In the genomic region with DNA sequence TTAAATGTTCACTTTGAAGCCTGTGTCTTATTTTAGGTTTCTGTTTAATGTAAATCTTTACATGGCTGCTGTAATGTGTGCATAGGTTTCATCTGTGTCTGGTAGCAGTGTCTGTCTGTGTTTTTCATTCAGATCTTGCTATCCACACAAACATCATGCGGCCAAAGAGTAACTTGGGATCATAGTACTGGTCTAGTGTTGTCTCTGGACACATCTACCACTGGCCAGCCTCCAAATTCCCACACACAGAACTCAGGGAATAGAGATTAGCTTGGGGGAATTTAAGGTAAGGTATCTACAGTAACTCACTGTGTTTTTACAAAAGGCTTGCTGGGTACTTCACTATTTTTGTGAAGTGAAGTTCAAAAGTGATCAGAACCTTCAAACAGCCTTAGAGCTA, we compare ENCODE assay signal across 2 cellular contexts.
A peak's percentile ranks its signal among the peaks of the same experiment; 100 is the strongest.
TF ChIP-seq lines count a peak whose summit lies in the region.

No MANE protein-coding gene starts in this region.

TF ChIP-seq in A549, 52 proteins besides CTCF, POLR2A, EP300 and RAD21:
- TF ChIP-seq BHLHE40 (IDR thresholded peaks at IDR 0.05; ENCODE audit: low read depth, low read length), result no peak
- no peak for TF ChIP-seq RNF2 (IDR thresholded peaks at IDR 0.05; ENCODE audit: borderline replicate concordance, low read depth)
- TF ChIP-seq TP53 (CRISPR knock-in tag; IDR thresholded peaks at IDR 0.05), result no peak

TF ChIP-seq in K562, 482 proteins besides CTCF, POLR2A, EP300 and RAD21:
- TF ChIP-seq ZZZ3 (IDR thresholded peaks at IDR 0.05), result 0 out of 2 replicates have a peak, but pooled peaks have one; percentile 27
- no peak for TF ChIP-seq SRSF9 (IDR thresholded peaks at IDR 0.05; ENCODE audit: borderline replicate concordance, low read depth, low read length)
